1 cellular context compared by ENCODE assay signal in the genomic region with DNA sequence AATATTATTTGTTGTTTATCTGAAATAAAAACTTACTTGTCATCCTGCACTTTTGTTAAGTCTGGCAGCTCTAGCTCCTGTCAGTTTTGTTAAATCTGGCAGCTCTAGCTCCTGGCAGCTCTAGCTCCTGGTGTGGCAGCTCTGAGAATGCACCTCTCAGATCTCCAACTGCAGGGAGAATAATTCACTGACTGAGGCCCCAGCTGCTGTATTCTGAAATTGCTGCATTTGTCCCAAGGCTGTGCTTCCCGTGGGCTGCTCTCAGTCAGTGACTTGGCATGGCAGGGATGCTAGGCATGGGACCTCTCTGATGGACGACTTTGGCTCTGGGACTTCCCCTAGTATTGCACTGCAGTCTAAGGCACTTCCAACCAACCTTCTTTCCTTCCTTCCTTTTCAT.
TF ChIP-seq lines count a peak whose summit lies in the region.

No MANE protein-coding gene starts in this region.

TF ChIP-seq in IMR-90, 13 proteins besides CTCF, POLR2A, EP300 and RAD21:
- TF ChIP-seq BHLHE40 (IDR thresholded peaks at IDR 0.05; ENCODE audit: low read depth, low read length): no peak
- TF ChIP-seq MAZ (IDR thresholded peaks at IDR 0.05; ENCODE audit: borderline replicate concordance, low read depth, low read length): no peak
- no peak for TF ChIP-seq NFE2L2 (IDR thresholded peaks at IDR 0.05; ENCODE audit: low read depth, low read length)
- no peak for TF ChIP-seq MAFK (IDR thresholded peaks at IDR 0.05; ENCODE audit: low read depth, low read length)
- no peak for TF ChIP-seq RCOR1 (IDR thresholded peaks at IDR 0.05; ENCODE audit: insufficient replicate concordance, low read length)
- TF ChIP-seq, protein P1, sequence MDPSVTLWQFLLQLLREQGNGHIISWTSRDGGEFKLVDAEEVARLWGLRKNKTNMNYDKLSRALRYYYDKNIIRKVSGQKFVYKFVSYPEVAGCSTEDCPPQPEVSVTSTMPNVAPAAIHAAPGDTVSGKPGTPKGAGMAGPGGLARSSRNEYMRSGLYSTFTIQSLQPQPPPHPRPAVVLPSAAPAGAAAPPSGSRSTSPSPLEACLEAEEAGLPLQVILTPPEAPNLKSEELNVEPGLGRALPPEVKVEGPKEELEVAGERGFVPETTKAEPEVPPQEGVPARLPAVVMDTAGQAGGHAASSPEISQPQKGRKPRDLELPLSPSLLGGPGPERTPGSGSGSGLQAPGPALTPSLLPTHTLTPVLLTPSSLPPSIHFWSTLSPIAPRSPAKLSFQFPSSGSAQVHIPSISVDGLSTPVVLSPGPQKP (IDR thresholded peaks at IDR 0.05; ENCODE audit: borderline replicate concordance, low read depth, low read length): no peak
- no peak for TF ChIP-seq SMC3 (IDR thresholded peaks at IDR 0.05; ENCODE audit: low read depth, low read length)
- no peak for TF ChIP-seq RFX5 (IDR thresholded peaks at IDR 0.05; ENCODE audit: low read depth, low read length)
